23 cellular contexts compared by ENCODE assay signal in the genomic region with DNA sequence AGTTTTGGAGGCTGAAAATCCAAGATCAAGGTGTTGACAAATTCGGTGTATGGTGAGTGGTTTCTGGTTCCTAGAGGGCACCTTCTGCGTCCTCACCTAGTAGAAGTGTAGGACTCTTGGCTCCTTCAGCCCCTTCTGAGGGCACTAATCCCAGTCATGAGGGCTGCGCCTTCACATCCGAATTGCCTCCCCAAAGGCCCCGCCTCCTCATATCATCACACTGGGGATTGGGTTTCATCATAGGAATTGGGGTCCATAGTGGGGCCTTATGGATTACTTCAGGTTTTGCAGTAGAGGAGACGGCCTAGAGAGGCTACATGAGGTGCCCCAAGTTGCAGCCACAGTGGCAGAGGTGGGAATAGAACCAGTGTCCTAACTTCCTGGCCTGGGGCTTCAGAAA.
"Had no signal": no experiment of that assay in that cellular context is flagged by ENCODE, and none has a peak within 500 bp of the region (broad histone marks: within the 10 kb centered on the region; RNA-seq: fewer than 3 reads in every experiment).

No MANE protein-coding gene starts in this region.

- FAIRE-seq: HepG2 had no signal

- H3K27me3 ChIP-seq: MG63 had no signal

- H3K27ac ChIP-seq: RWPE1 had no signal

- ATAC-seq: HepG2, PC-3 had no signal

- H3K9me3 ChIP-seq: MG63, SK-N-SH had no signal

- H3K4me3 ChIP-seq: MG63 had no signal

- H3K36me3 ChIP-seq: MG63 had no signal

- DNase-seq: IMR-90, Karpas-422, KG1, MG63, NCI-H1092, NCI-H1105 treated with DMSO at 0.1 percent for 48 hours, NCI-H1417 treated with DMSO at 0.1 percent for 48 hours, NCI-H146, NCI-H1694 treated with DMSO at 0.1 percent for 48 hours, NCI-H1930, NCI-H2081, NCI-H2107, NCI-H226, NCI-H446, NCI-H510A, NCI-H524 treated with DMSO at 0.1 percent for 48 hours, NCI-H69, NCI-H774, PC-3, SHP77, SK-N-SH had no signal
